14 cellular contexts compared by ENCODE assay signal in genomic region chr22:39995346-39996252, GRCh38. TPM values are rescaled to one million over a fixed set of nuclear protein-coding genes. Genes with fewer than 3 reads are reported as not detected.
DNase-seq lines count a peak whose midpoint lies in the region; ATAC-seq and FAIRE-seq lines count a peak whose summit lies in the region.
"Had no signal": no experiment of that assay in that cellular context is flagged by ENCODE, and none has a peak within 500 bp of the region (broad histone marks: within the 10 kb centered on the region; RNA-seq: fewer than 3 reads in every experiment).

No MANE protein-coding gene starts in this region.

- H3K36me3 Mint-ChIP-seq in CD4-positive, CD25-positive, alpha-beta regulatory T cell: no peaks in the 10 kb centered on the region
- no peaks in the 10 kb centered on the region for H3K36me3 Mint-ChIP-seq in naive thymus-derived CD4-positive, alpha-beta T cell

- H3K4me1 ChIP-seq in CD4-positive, CD25-positive, alpha-beta regulatory T cell (ENCODE audit: control insufficient read depth, insufficient read depth, low read length, poor library complexity, severe bottlenecking): peaks cover 17% of the 10 kb centered on the region
- H3K4me1 ChIP-seq in naive thymus-derived CD4-positive, alpha-beta T cell (ENCODE audit: control insufficient read depth in 2 of 2, insufficient read depth in 2 of 2, low read length in 2 of 2): peaks cover 0 to 6% of the 10 kb centered on the region in 2 donors
- H3K4me1 ChIP-seq: uterus had no signal

- no peak for FAIRE-seq in urothelium cell line (lab: Jason Lieb, UNC)

- peaks cover 4% of the 10 kb centered on the region for H3K27me3 ChIP-seq in CD4-positive, CD25-positive, alpha-beta regulatory T cell (ENCODE audit: control insufficient read depth, insufficient read depth, low read length)
- peaks cover 0 to 6% of the 10 kb centered on the region in 2 donors for H3K27me3 ChIP-seq in naive thymus-derived CD4-positive, alpha-beta T cell (ENCODE audit: control insufficient read depth in 2 of 2, insufficient read depth in 2 of 2, low read length in 2 of 2)

- peak overlapping the region in 3 of 4 donors; percentile 26 to 54 (median 29) for H3K4me3 Mint-ChIP-seq in CD4-positive, CD25-positive, alpha-beta regulatory T cell
- peak overlapping the region in 9 of 10 donors; percentile 24 to 67 (median 61) for H3K4me3 Mint-ChIP-seq in naive thymus-derived CD4-positive, alpha-beta T cell
- H3K4me3 Mint-ChIP-seq: activated CD4-positive, alpha-beta T cell treated with anti-CD3 and anti-CD28 coated beads, Interleukin-2, amount 10 ng/mL, durations not matched to agents 7 days and 5 days had no signal

- no peak overlapping the region for H3K27ac ChIP-seq in CD4-positive, CD25-positive, alpha-beta regulatory T cell (ENCODE audit: insufficient read depth, low read length, poor library complexity, severe bottlenecking)
- H3K27ac ChIP-seq in naive thymus-derived CD4-positive, alpha-beta T cell (ENCODE audit: low read depth, low read length): no peak overlapping the region
- H3K27ac ChIP-seq: uterus had no signal

- POLR2A ChIA-PET in naive thymus-derived CD4-positive, alpha-beta T cell (lab: Charles Lee): interaction anchor here (0.6 to 1.7 kb wide), 3 partner anchors 10 to 671 kb away, joined by 3 to 4 read pairs (median 4); no protein-coding TSS in a partner anchor

- H3K27ac Mint-ChIP-seq in CD4-positive, CD25-positive, alpha-beta regulatory T cell: no peak overlapping the region
- peak overlapping the region in 4 of 9 donors; percentile 47 to 63 (median 54) for H3K27ac Mint-ChIP-seq in naive thymus-derived CD4-positive, alpha-beta T cell
- H3K27ac Mint-ChIP-seq: activated CD4-positive, alpha-beta T cell treated with anti-CD3 and anti-CD28 coated beads, Interleukin-2, amount 10 ng/mL, durations not matched to agents 7 days and 5 days had no signal

- peaks cover 37% of the 10 kb centered on the region for H3K27me3 Mint-ChIP-seq in CD4-positive, CD25-positive, alpha-beta regulatory T cell
- H3K27me3 Mint-ChIP-seq in naive thymus-derived CD4-positive, alpha-beta T cell: peaks cover 0 to 60% (median 17%) of the 10 kb centered on the region in 5 donors

- no peaks in the 10 kb centered on the region for H3K36me3 ChIP-seq in CD4-positive, CD25-positive, alpha-beta regulatory T cell (ENCODE audit: control insufficient read depth, insufficient read depth, low read length)
- no peaks in the 10 kb centered on the region for H3K36me3 ChIP-seq in naive thymus-derived CD4-positive, alpha-beta T cell (ENCODE audit: control insufficient read depth in 2 of 3, insufficient read depth in 3 of 3, low read length in 3 of 3)
- H3K36me3 ChIP-seq: uterus had no signal

- CTCF ChIA-PET in naive thymus-derived CD4-positive, alpha-beta T cell (lab: Charles Lee): no interaction called here

- no peak for ATAC-seq in CD4-positive, CD25-positive, alpha-beta regulatory T cell (ENCODE audit: low read depth in 2 of 2)
- no peak for ATAC-seq in naive thymus-derived CD4-positive, alpha-beta T cell
- no peak for ATAC-seq in GM18861 (IDR thresholded peaks at IDR 0.05; ENCODE audit: unreplicated experiment)
- ATAC-seq in GM21825 (IDR thresholded peaks at IDR 0.05; ENCODE audit: unreplicated experiment): no peak

- H3K4me3 ChIP-seq in CD4-positive, CD25-positive, alpha-beta regulatory T cell (ENCODE audit: low read depth, low read length): no peak overlapping the region
- H3K4me3 ChIP-seq in naive thymus-derived CD4-positive, alpha-beta T cell (ENCODE audit: low read length): no peak overlapping the region

- no peak for DNase-seq in CD4-positive, CD25-positive, alpha-beta regulatory T cell
- DNase-seq in NCI-H146 (lab: John Stamatoyannopoulos, UW) (peak; percentile 44), epidermal melanocyte (ENCODE audit: insufficient read length, low spot score) (peak; percentile 17), urothelium cell line (ENCODE audit: low spot score) (no peak), T1000 (lab: John Stamatoyannopoulos, UW) (no peak)
- DNase-seq in naive thymus-derived CD4-positive, alpha-beta T cell: no peak
- DNase-seq: DMS79, kidney glomerular epithelial cell, OCI-M1, uterus had no signal

- intact Hi-C loops in naive thymus-derived CD4-positive, alpha-beta T cell (cut with micrococcal nuclease): no loop called here

- no peaks in the 10 kb centered on the region for H3K9me3 Mint-ChIP-seq in CD4-positive, CD25-positive, alpha-beta regulatory T cell
- H3K9me3 Mint-ChIP-seq in naive thymus-derived CD4-positive, alpha-beta T cell: no peaks in the 10 kb centered on the region
- H3K9me3 Mint-ChIP-seq: activated CD4-positive, alpha-beta T cell treated with anti-CD3 and anti-CD28 coated beads, Interleukin-2, amount 10 ng/mL, durations not matched to agents 7 days and 5 days had no signal

- peaks cover 5 to 12% (median 5%) of the 10 kb centered on the region in 4 donors for H3K4me1 Mint-ChIP-seq in CD4-positive, CD25-positive, alpha-beta regulatory T cell
- peaks cover 0 to 15% (median 9%) of the 10 kb centered on the region in 7 donors for H3K4me1 Mint-ChIP-seq in naive thymus-derived CD4-positive, alpha-beta T cell

- H3K9me3 ChIP-seq in CD4-positive, CD25-positive, alpha-beta regulatory T cell (ENCODE audit: control insufficient read depth in 2 of 2, low read length in 2 of 2): no peaks in the 10 kb centered on the region
- no peaks in the 10 kb centered on the region for H3K9me3 ChIP-seq in naive thymus-derived CD4-positive, alpha-beta T cell (ENCODE audit: control insufficient read depth in 2 of 3, low read length in 3 of 3)
- H3K9me3 ChIP-seq: uterus had no signal

RNA-seq across cellular contexts. Expression of gene FAM83F, which starts 0.8 kb away (rescaled TPM):
- total RNA-seq in CD4-positive, CD25-positive, alpha-beta regulatory T cell: 3.2 TPM
- polyA plus RNA-seq in CD4-positive, CD25-positive, alpha-beta regulatory T cell: under 1 TPM in 3 of 4 donors, not detected in 1; 0.01 to 0.05 (median 0.03) TPM
- 10 to 100 TPM in 1 of 5 experiments, 1 to 10 TPM in 1, under 1 TPM in 3; 0.11 to 10.6 (median 0.51) TPM for total RNA-seq in naive thymus-derived CD4-positive, alpha-beta T cell
- polyA plus RNA-seq in naive thymus-derived CD4-positive, alpha-beta T cell: under 1 TPM in 1 of 2 donors, not detected in 1; 0.20 TPM
- total RNA-seq: LHCN-M2 had no signal

RNA-seq across cellular contexts. Expression of gene TMA7B, which starts 35.4 kb away (rescaled TPM):
- 13.0 TPM for total RNA-seq in CD4-positive, CD25-positive, alpha-beta regulatory T cell
- 1 to 10 TPM in 3 of 4 donors, under 1 TPM in 1; 0.91 to 1.8 (median 1.5) TPM for polyA plus RNA-seq in CD4-positive, CD25-positive, alpha-beta regulatory T cell
- 10 to 100 TPM in 2 of 5 experiments, 1 to 10 TPM in 3; 6.4 to 12.8 (median 9.5) TPM for total RNA-seq in naive thymus-derived CD4-positive, alpha-beta T cell
- 1 to 10 TPM; 2.6 to 3.3 TPM for polyA plus RNA-seq in naive thymus-derived CD4-positive, alpha-beta T cell
- total RNA-seq: LHCN-M2, uterus had no signal

Comparison
In these comparisons a context has a peak if more than half of its experiments do, and no peak if none do; other contexts are left out.
1. DNase-seq: peak in NCI-H146 (single experiment) and epidermal melanocyte (single experiment); none in CD4-positive, CD25-positive, alpha-beta regulatory T cell (0 of 3), naive thymus-derived CD4-positive, alpha-beta T cell (0 of 9), urothelium cell line (single experiment) and T1000 (single experiment).